In genomic region chr10:102502029-102502336, GRCh38 we compare ENCODE assay signal across 8 cellular contexts. TPM values are rescaled to one million over a fixed set of nuclear protein-coding genes. Genes with fewer than 3 reads are reported as not detected.
DNase-seq lines count a peak whose midpoint lies in the region; ATAC-seq, FAIRE-seq and TF ChIP-seq lines count a peak whose summit lies in the region.

No MANE protein-coding gene starts in this region.

- peak; percentile 72 to 90 (median 76) for ATAC-seq in natural killer cell

- no peaks in the 10 kb centered on the region for H3K9me3 Mint-ChIP-seq in natural killer cell

- no peak for FAIRE-seq in H54 (lab: Jason Lieb, UNC)

- H3K36me3 Mint-ChIP-seq in natural killer cell, result no peaks in the 10 kb centered on the region

- peaks cover 25 to 40% of the 10 kb centered on the region in 2 donors for H3K4me1 Mint-ChIP-seq in natural killer cell

- no peaks in the 10 kb centered on the region for H3K27me3 Mint-ChIP-seq in natural killer cell (ENCODE audit: low read depth in 2 of 2)

- peak; percentile 2 for TF ChIP-seq POLR2A in H54 (IDR thresholded peaks at IDR 0.05; ENCODE audit: low read depth, low read length)

- H3K4me3 ChIP-seq in fibroblast of the aortic adventitia (ENCODE audit: low read depth, low read length), result peak overlapping the region; percentile 95

- no peak overlapping the region for H3K4me3 Mint-ChIP-seq in natural killer cell

- intact Hi-C loops in natural killer cell (cut with micrococcal nuclease), result loop anchor here (1.0 to 5.0 kb wide), 8 partner anchors 41 to 437 kb away; partner anchors contain the start of genes ARL3, CUEDC2, GBF1 and HPS6

- no peak overlapping the region for H3K27ac Mint-ChIP-seq in natural killer cell

- no peak for TF ChIP-seq CTCF in fibroblast of the aortic adventitia (IDR thresholded peaks at IDR 0.05; ENCODE audit: insufficient read depth, low read length)
- no peak for TF ChIP-seq CTCF in natural killer cell (IDR thresholded peaks at IDR 0.05)

- DNase-seq in EH (ENCODE audit: low read depth) (peak; percentile 100), H54 (ENCODE audit: insufficient read length, low spot score) (peak; percentile 91), LoVo (ENCODE audit: low spot score) (peak; percentile 99), RPMI7951 (ENCODE audit: low read depth) (peak; percentile 98), fibroblast of the aortic adventitia (ENCODE audit: low read depth) (peak; percentile 100), natural killer cell (peak; percentile 96)
- DNase-seq in activated T-helper 9 cell treated with anti-CD3 and anti-CD28 coated beads, Interleukin-2, amount 50 U/mL, for 16 hours (ENCODE audit: low read depth), result peak; percentile 96
- peak; percentile 98 to 100 (median 98) for DNase-seq in stimulated activated naive CD4-positive, alpha-beta T cell (lab: John Stamatoyannopoulos, UW)

RNA-seq across cellular contexts. Expression of gene ACTR1A, which starts 0.5 kb away (rescaled TPM):
- total RNA-seq in RPMI7951 (2014; rRNA removed; shearing (Covaris generic)), result 116 and 179 TPM in 2 replicates
- 103 and 105 TPM in 2 replicates for total RNA-seq in fibroblast of the aortic adventitia (ENCODE audit: low replicate concordance)
- 100 to 1,000 TPM; 101 to 129 (median 110) TPM for total RNA-seq in natural killer cell

RNA-seq across cellular contexts. Expression of gene SUFU, which starts 1.8 kb away (rescaled TPM):
- total RNA-seq in RPMI7951 (2014; rRNA removed; shearing (Covaris generic)), result 3.7 and 4.0 TPM in 2 replicates
- total RNA-seq in fibroblast of the aortic adventitia (ENCODE audit: low replicate concordance) (3.3 and 4.8 TPM in 2 replicates), natural killer cell (10 to 100 TPM in 2 of 3 donors, 1 to 10 TPM in 1; 8.2 to 13.0 (median 11.5) TPM)

RNA-seq across cellular contexts. Expression of gene C10orf95, which starts 50.6 kb away (rescaled TPM):
- not detected in 2 replicates for total RNA-seq in RPMI7951 (2014; rRNA removed; shearing (Covaris generic))
- total RNA-seq in fibroblast of the aortic adventitia (ENCODE audit: low replicate concordance), result not detected in 2 replicates
- total RNA-seq in natural killer cell, result under 1 TPM; 0.25 to 0.41 (median 0.35) TPM

Comparison
In these comparisons a context has a peak if more than half of its experiments do, and no peak if none do; other contexts are left out.
1. Peak in every context shown above with its lines: DNase-seq, ATAC-seq and H3K4me3 ChIP-seq.